ENCODE assay signal across 11 cellular contexts in the genomic region with DNA sequence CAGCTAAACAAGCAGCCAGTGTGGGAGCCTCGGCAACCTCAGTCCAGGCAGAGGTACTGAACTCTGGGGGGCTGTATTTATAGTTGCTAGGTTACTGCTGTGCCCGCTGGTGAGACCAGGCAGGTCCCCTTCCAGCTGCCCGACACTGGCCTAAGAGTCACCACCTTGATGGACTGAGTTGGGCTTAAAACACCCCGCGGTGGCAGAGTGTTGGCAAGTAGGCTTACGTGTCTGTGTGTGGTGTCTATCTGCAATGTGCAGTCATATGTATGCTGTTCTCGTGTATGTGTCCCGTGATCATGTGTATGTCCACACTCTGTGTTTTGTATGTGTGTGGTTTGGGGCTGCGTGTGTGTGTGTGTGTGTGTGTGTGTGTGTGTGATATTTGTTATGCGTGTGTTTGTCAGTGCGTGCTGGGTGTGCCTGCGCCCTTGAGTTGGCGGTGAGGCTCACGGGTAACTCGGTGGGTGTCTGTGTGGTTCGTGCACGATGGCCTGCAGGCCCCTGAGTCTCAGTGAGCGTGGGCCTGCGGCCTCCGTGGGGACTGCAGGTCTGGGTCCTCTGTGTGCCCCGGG.
A peak's percentile ranks its signal among the peaks of the same experiment; 100 is the strongest.
DNase-seq lines count a peak whose midpoint lies in the region; ATAC-seq and TF ChIP-seq lines count a peak whose summit lies in the region.
"Had no signal": no experiment of that assay in that cellular context is flagged by ENCODE, and none has a peak within 500 bp of the region (broad histone marks: within the 10 kb centered on the region; RNA-seq: fewer than 3 reads in every experiment).

No MANE protein-coding gene starts in this region.

- no peaks in the 10 kb centered on the region for H3K36me3 Mint-ChIP-seq in activated T-cell treated with anti-CD3 and anti-CD28 coated beads, Interleukin-2, amount 50 U/mL, for 4 hours (ENCODE audit: insufficient read depth)

- no peak overlapping the region for H2BK12ac ChIP-seq in mesenchymal stem cell (ENCODE audit: low read length in 2 of 2)

- H3K4ac ChIP-seq in mesenchymal stem cell (ENCODE audit: low read depth in 1 of 2, low read length in 2 of 2), result no peak overlapping the region

- H3K4me1 Mint-ChIP-seq in activated T-cell treated with anti-CD3 and anti-CD28 coated beads, Interleukin-2, amount 50 U/mL, for 4 hours (ENCODE audit: low read depth), result peaks cover 30% of the 10 kb centered on the region

- no peak overlapping the region for H4K91ac ChIP-seq in mesenchymal stem cell (ENCODE audit: low read length)

- no peak for TF ChIP-seq EP300 in suprapubic skin (IDR thresholded peaks at IDR 0.05)

- peak overlapping the region; percentile 68 for H3K4me3 Mint-ChIP-seq in activated T-cell treated with anti-CD3 and anti-CD28 coated beads, Interleukin-2, amount 50 U/mL, for 4 hours

- TF ChIP-seq CTCF in ascending aorta (IDR thresholded peaks at IDR 0.05), result peak in 1 of 3 experiments; percentile 8
- TF ChIP-seq CTCF in suprapubic skin (IDR thresholded peaks at IDR 0.05), result no peak

- H3K4me3 ChIP-seq in ascending aorta (peak overlapping the region; percentile 46 to 54), mesenchymal stem cell (ENCODE audit: insufficient read depth in 1 of 2, low read depth in 1 of 2, low read length in 2 of 2) (peak overlapping the region; percentile 44 to 47), suprapubic skin (peak overlapping the region; percentile 44)

- H3K27me3 ChIP-seq in ascending aorta, result peaks cover 47% of the 10 kb centered on the region
- H3K27me3 ChIP-seq in mesenchymal stem cell (ENCODE audit: control insufficient read depth in 1 of 2, insufficient read depth in 1 of 2, low read length in 2 of 2), result peaks cover 95 to 98% of the 10 kb centered on the region in 2 experiments
- H3K27me3 ChIP-seq in suprapubic skin, result peaks cover 100% of the 10 kb centered on the region

- no peaks in the 10 kb centered on the region for H3K79me1 ChIP-seq in mesenchymal stem cell (replicated peaks; ENCODE audit: low read length, poor library complexity, severe bottlenecking)

- H3K36me3 ChIP-seq in ascending aorta (no peaks in the 10 kb centered on the region), mesenchymal stem cell (ENCODE audit: control insufficient read depth in 1 of 2, insufficient read depth in 2 of 2, low read depth in 1 of 2, low read length in 2 of 2) (peaks cover 0 to 3% of the 10 kb centered on the region in 2 experiments), suprapubic skin (no peaks in the 10 kb centered on the region)

- TF ChIP-seq POLR2A in suprapubic skin (IDR thresholded peaks at IDR 0.05), result no peak

- no peaks in the 10 kb centered on the region for H3K9me3 Mint-ChIP-seq in activated T-cell treated with anti-CD3 and anti-CD28 coated beads, Interleukin-2, amount 50 U/mL, for 4 hours

- H3K4me1 ChIP-seq in ascending aorta, result peaks cover 9 to 14% of the 10 kb centered on the region in 2 donors
- peaks cover 12% of the 10 kb centered on the region for H3K4me1 ChIP-seq in mesenchymal stem cell (ENCODE audit: control insufficient read depth, insufficient read depth, low read depth, low read length)
- peaks cover 20% of the 10 kb centered on the region for H3K4me1 ChIP-seq in suprapubic skin

- ATAC-seq in activated T-cell treated with anti-CD3 and anti-CD28 coated beads, Interleukin-2, amount 50 U/mL, for 4 hours, result peak in 1 of 2 donors; percentile 17
- ATAC-seq in HG03139 (IDR thresholded peaks at IDR 0.05; ENCODE audit: unreplicated experiment), result no peak

- H3K9ac ChIP-seq in mesenchymal stem cell (ENCODE audit: low read length), result no peak overlapping the region

- H3K18ac ChIP-seq in mesenchymal stem cell (ENCODE audit: low read depth in 1 of 2, low read length in 2 of 2), result no peak overlapping the region

- H2BK5ac ChIP-seq in mesenchymal stem cell (ENCODE audit: low read depth, low read length, poor library complexity, severe bottlenecking), result no peak overlapping the region

- H3K4me2 ChIP-seq in mesenchymal stem cell (ENCODE audit: low read length, poor library complexity, severe bottlenecking), result peak overlapping the region; percentile 77

- intact Hi-C loops in ascending aorta (cut with DNase I), result no loop called here

- peaks cover 87% of the 10 kb centered on the region for H3K27me3 Mint-ChIP-seq in activated T-cell treated with anti-CD3 and anti-CD28 coated beads, Interleukin-2, amount 50 U/mL, for 4 hours (ENCODE audit: low read depth)

- H3K27ac ChIP-seq in ascending aorta (no peak overlapping the region), mesenchymal stem cell (ENCODE audit: low read length, poor library complexity, severe bottlenecking) (no peak overlapping the region), suprapubic skin (no peak overlapping the region)

- H2BK15ac ChIP-seq in mesenchymal stem cell (ENCODE audit: low read depth, poor library complexity, severe bottlenecking), result no peak overlapping the region

- no peak overlapping the region for H2AFZ ChIP-seq in mesenchymal stem cell (ENCODE audit: low read depth, low read length)

- no peak overlapping the region for H3K14ac ChIP-seq in mesenchymal stem cell (ENCODE audit: low read length in 2 of 2)

- no peak overlapping the region for H4K8ac ChIP-seq in mesenchymal stem cell (ENCODE audit: low read length)

- WGBS in mesenchymal stem cell, result 38% methylated on average over 11 of the region's 21 CpGs
- 59% methylated on average over 17 of the region's 21 CpGs for WGBS in suprapubic skin

- no peak overlapping the region for H2AK5ac ChIP-seq in mesenchymal stem cell (ENCODE audit: low read length, severe bottlenecking)

- H2BK120ac ChIP-seq in mesenchymal stem cell (ENCODE audit: low read depth, low read length), result no peak overlapping the region

- peak overlapping the region in 1 of 2 experiments; percentile 85 for H3K23ac ChIP-seq in mesenchymal stem cell (ENCODE audit: low read length in 2 of 2)

- no peaks in the 10 kb centered on the region for H3K9me3 ChIP-seq in ascending aorta
- peaks cover 4% of the 10 kb centered on the region for H3K9me3 ChIP-seq in mesenchymal stem cell (ENCODE audit: control insufficient read depth, low read length)
- no peaks in the 10 kb centered on the region for H3K9me3 ChIP-seq in suprapubic skin

- DNase-seq in activated T-cell treated with anti-CD3 and anti-CD28 coated beads, Interleukin-2, amount 50 U/mL, for 4 hours, result no peak
- no peak for DNase-seq in activated T-cell treated with anti-CD3 and anti-CD28 coated beads, Interleukin-2, amount 50 U/mL, for 1 hour
- DNase-seq in ascending aorta (ENCODE audit: low spot score in 2 of 2) (no peak), mesenchymal stem cell (no peak), suprapubic skin (ENCODE audit: low spot score in 2 of 2) (no peak), NOMO-1 (lab: John Stamatoyannopoulos, UW; ENCODE audit: unreplicated experiment in 2 of 2) (no peak)
- no peak for DNase-seq in stimulated activated CD8-positive, alpha-beta memory T cell treated with anti-CD3 and anti-CD28 coated beads, Interleukin-4, amount 100 ng/mL, for 48 hours
- DNase-seq: Kasumi-1, kidney, NCI-H2227 treated with DMSO at 0.1 percent for 48 hours had no signal
